8 cellular contexts compared by ENCODE assay signal in the genomic region with DNA sequence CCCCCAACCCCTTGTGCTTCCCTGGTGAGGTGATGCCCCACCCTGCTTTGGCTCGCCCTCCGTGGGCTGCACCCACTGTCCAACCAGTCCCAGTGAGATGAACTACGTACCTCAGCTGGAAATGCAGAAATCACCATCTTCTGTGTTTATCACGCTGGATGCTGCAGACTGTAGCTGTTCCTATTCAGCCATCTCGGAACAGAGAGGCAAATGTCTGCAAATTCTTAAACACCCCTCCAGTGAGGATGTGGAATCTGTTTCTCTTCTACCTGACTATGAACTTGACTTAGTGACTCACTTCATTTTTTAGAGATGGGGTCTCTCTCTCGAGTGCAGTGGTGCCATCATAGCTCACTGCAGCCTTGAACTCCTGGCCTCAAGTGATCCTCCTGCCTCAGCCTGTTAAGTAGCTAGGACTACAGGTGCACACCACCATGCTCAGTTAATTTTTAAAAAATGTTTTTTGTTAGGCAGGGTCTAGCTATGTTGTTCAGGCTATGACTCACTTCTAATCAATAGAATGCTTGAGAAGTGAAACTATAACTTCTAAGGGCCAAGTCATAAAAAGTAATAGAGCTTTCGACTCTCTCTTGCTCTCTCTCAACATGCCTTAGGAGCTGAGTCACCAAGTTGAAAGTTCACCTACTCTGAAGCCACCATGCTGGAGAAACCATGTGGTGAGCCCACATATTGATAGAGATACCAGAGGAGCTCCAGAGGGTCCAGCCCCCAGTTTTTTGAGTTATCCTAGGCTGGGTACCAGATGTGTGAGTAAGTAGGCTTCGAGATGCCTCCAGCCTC. TPM values are rescaled to one million over a fixed set of nuclear protein-coding genes. Genes with fewer than 3 reads are reported as not detected.
A peak's percentile ranks its signal among the peaks of the same experiment; 100 is the strongest.
DNase-seq lines count a peak whose midpoint lies in the region; ATAC-seq and TF ChIP-seq lines count a peak whose summit lies in the region.

No MANE protein-coding gene starts in this region.

- H3K4me3 Mint-ChIP-seq in activated CD4-positive, alpha-beta T cell treated with anti-CD3 and anti-CD28 coated beads, Interleukin-2, amount 10 ng/mL, durations not matched to agents 24 days and 14 days = peak overlapping the region; percentile 49
- H3K4me3 Mint-ChIP-seq in activated naive CD8-positive, alpha-beta T cell treated with anti-CD3 and anti-CD28 coated beads, Interleukin-2, amount 50 U/mL, for 24 hours = no peak overlapping the region
- no peak overlapping the region for H3K4me3 Mint-ChIP-seq in stimulated activated effector memory CD8-positive, alpha-beta T cell treated with anti-CD3 and anti-CD28 coated beads, Interleukin-12 subunit alpha, Interleukin-12 subunit beta, amount 100 ng/mL, for 72 hours
- H3K4me3 Mint-ChIP-seq in osteocyte (ENCODE audit: unreplicated experiment) = no peak overlapping the region
- H3K4me3 Mint-ChIP-seq in endothelial cell (ENCODE audit: unreplicated experiment) = no peak overlapping the region

- ATAC-seq in HG03571 (IDR thresholded peaks at IDR 0.05; ENCODE audit: unreplicated experiment) (peak; percentile 76), HG02973 (IDR thresholded peaks at IDR 0.05; ENCODE audit: unreplicated experiment) (no peak)
- peak; percentile 99 for ATAC-seq in activated naive CD8-positive, alpha-beta T cell treated with anti-CD3 and anti-CD28 coated beads, Interleukin-2, amount 50 U/mL, for 24 hours
- ATAC-seq in stimulated activated effector memory CD8-positive, alpha-beta T cell treated with anti-CD3 and anti-CD28 coated beads, Interleukin-12 subunit alpha, Interleukin-12 subunit beta, amount 100 ng/mL, for 72 hours = peak; percentile 99

- H3K4me1 Mint-ChIP-seq in activated CD4-positive, alpha-beta T cell treated with anti-CD3 and anti-CD28 coated beads, Interleukin-2, amount 10 ng/mL, durations not matched to agents 24 days and 14 days = peaks cover 17% of the 10 kb centered on the region
- H3K4me1 Mint-ChIP-seq in activated naive CD8-positive, alpha-beta T cell treated with anti-CD3 and anti-CD28 coated beads, Interleukin-2, amount 50 U/mL, for 24 hours = peaks cover 18% of the 10 kb centered on the region
- peaks cover 11% of the 10 kb centered on the region for H3K4me1 Mint-ChIP-seq in stimulated activated effector memory CD8-positive, alpha-beta T cell treated with anti-CD3 and anti-CD28 coated beads, Interleukin-12 subunit alpha, Interleukin-12 subunit beta, amount 100 ng/mL, for 72 hours
- H3K4me1 Mint-ChIP-seq in osteocyte (ENCODE audit: unreplicated experiment) (no peaks in the 10 kb centered on the region), endothelial cell (ENCODE audit: unreplicated experiment) (no peaks in the 10 kb centered on the region)

- peak; percentile 78 for DNase-seq in activated CD4-positive, alpha-beta T cell treated with anti-CD3 and anti-CD28 coated beads, Interleukin-2, amount 10 ng/mL, durations not matched to agents 24 days and 14 days
- no peak for DNase-seq in activated CD4-positive, alpha-beta T cell treated with anti-CD3 and anti-CD28 coated beads, Interleukin-2, amount 50 U/mL, for 1 hour
- no peak for DNase-seq in activated naive CD8-positive, alpha-beta T cell treated with anti-CD3 and anti-CD28 coated beads, Interleukin-2, amount 50 U/mL, for 24 hours
- peak in 1 of 2 donors; percentile 59 for DNase-seq in stimulated activated effector memory CD8-positive, alpha-beta T cell treated with anti-CD3 and anti-CD28 coated beads, Interleukin-12 subunit alpha, Interleukin-12 subunit beta, amount 100 ng/mL, for 72 hours (ENCODE audit: low spot score in 2 of 2)
- DNase-seq in osteocyte (ENCODE audit: extremely low spot score, unreplicated experiment) = no peak
- DNase-seq in endothelial cell (ENCODE audit: low spot score) = no peak

- peaks cover 7% of the 10 kb centered on the region for H3K9me3 Mint-ChIP-seq in activated CD4-positive, alpha-beta T cell treated with anti-CD3 and anti-CD28 coated beads, Interleukin-2, amount 10 ng/mL, durations not matched to agents 24 days and 14 days
- no peaks in the 10 kb centered on the region for H3K9me3 Mint-ChIP-seq in activated naive CD8-positive, alpha-beta T cell treated with anti-CD3 and anti-CD28 coated beads, Interleukin-2, amount 50 U/mL, for 24 hours
- no peaks in the 10 kb centered on the region for H3K9me3 Mint-ChIP-seq in stimulated activated effector memory CD8-positive, alpha-beta T cell treated with anti-CD3 and anti-CD28 coated beads, Interleukin-12 subunit alpha, Interleukin-12 subunit beta, amount 100 ng/mL, for 72 hours
- H3K9me3 Mint-ChIP-seq in osteocyte (ENCODE audit: unreplicated experiment) (no peaks in the 10 kb centered on the region), endothelial cell (ENCODE audit: unreplicated experiment) (no peaks in the 10 kb centered on the region)

- H3K27me3 Mint-ChIP-seq in activated CD4-positive, alpha-beta T cell treated with anti-CD3 and anti-CD28 coated beads, Interleukin-2, amount 10 ng/mL, durations not matched to agents 24 days and 14 days = no peaks in the 10 kb centered on the region
- H3K27me3 Mint-ChIP-seq in activated naive CD8-positive, alpha-beta T cell treated with anti-CD3 and anti-CD28 coated beads, Interleukin-2, amount 50 U/mL, for 24 hours = no peaks in the 10 kb centered on the region
- H3K27me3 Mint-ChIP-seq in osteocyte (ENCODE audit: unreplicated experiment) = peaks cover 30% of the 10 kb centered on the region
- H3K27me3 Mint-ChIP-seq in endothelial cell (ENCODE audit: unreplicated experiment) = no peaks in the 10 kb centered on the region

- intact Hi-C loops in activated CD4-positive, alpha-beta T cell treated with anti-CD3 and anti-CD28 coated beads, Interleukin-2, amount 10 ng/mL, durations not matched to agents 24 days and 14 days (cut with micrococcal nuclease) = loop anchor here (1.0 kb wide), 3 partner anchors 26 to 93 kb away; no protein-coding TSS in a partner anchor

- TF ChIP-seq CTCF in osteocyte (IDR thresholded peaks at IDR 0.05) = no peak
- TF ChIP-seq CTCF in endothelial cell (IDR thresholded peaks at IDR 0.05; ENCODE audit: unreplicated experiment) = no peak

- H3K27ac Mint-ChIP-seq in activated CD4-positive, alpha-beta T cell treated with anti-CD3 and anti-CD28 coated beads, Interleukin-2, amount 10 ng/mL, durations not matched to agents 24 days and 14 days = peak overlapping the region; percentile 85
- peak overlapping the region; percentile 74 for H3K27ac Mint-ChIP-seq in activated naive CD8-positive, alpha-beta T cell treated with anti-CD3 and anti-CD28 coated beads, Interleukin-2, amount 50 U/mL, for 24 hours
- no peak overlapping the region for H3K27ac Mint-ChIP-seq in stimulated activated effector memory CD8-positive, alpha-beta T cell treated with anti-CD3 and anti-CD28 coated beads, Interleukin-12 subunit alpha, Interleukin-12 subunit beta, amount 100 ng/mL, for 72 hours
- H3K27ac Mint-ChIP-seq in osteocyte (ENCODE audit: unreplicated experiment) (no peak overlapping the region), endothelial cell (ENCODE audit: unreplicated experiment) (no peak overlapping the region)

- peaks cover 3% of the 10 kb centered on the region for H3K36me3 Mint-ChIP-seq in activated CD4-positive, alpha-beta T cell treated with anti-CD3 and anti-CD28 coated beads, Interleukin-2, amount 10 ng/mL, durations not matched to agents 24 days and 14 days (ENCODE audit: low read depth)
- no peaks in the 10 kb centered on the region for H3K36me3 Mint-ChIP-seq in activated naive CD8-positive, alpha-beta T cell treated with anti-CD3 and anti-CD28 coated beads, Interleukin-2, amount 50 U/mL, for 24 hours (ENCODE audit: low read depth)
- H3K36me3 Mint-ChIP-seq in stimulated activated effector memory CD8-positive, alpha-beta T cell treated with anti-CD3 and anti-CD28 coated beads, Interleukin-12 subunit alpha, Interleukin-12 subunit beta, amount 100 ng/mL, for 72 hours = no peaks in the 10 kb centered on the region
- H3K36me3 Mint-ChIP-seq in osteocyte (ENCODE audit: unreplicated experiment) (no peaks in the 10 kb centered on the region), endothelial cell (ENCODE audit: low read depth, unreplicated experiment) (no peaks in the 10 kb centered on the region)

RNA-seq across cellular contexts. Expression of a gene that starts 11.5 kb away (rescaled TPM):
- total RNA-seq in activated CD4-positive, alpha-beta T cell treated with anti-CD3 and anti-CD28 coated beads, Interleukin-2, amount 10 ng/mL, durations not matched to agents 24 days and 14 days = 64.6 and 65.6 TPM in 2 replicates
- 48.1 and 48.4 TPM in 2 replicates for total RNA-seq in osteocyte
- total RNA-seq in endothelial cell (ENCODE audit: unreplicated experiment) = 41.9 TPM

Comparison
In these comparisons a context has a peak if more than half of its experiments do, and no peak if none do; other contexts are left out.
1. H3K27ac Mint-ChIP-seq: peak in activated CD4-positive, alpha-beta T cell treated with anti-CD3 and anti-CD28 coated beads, Interleukin-2, amount 10 ng/mL, durations not matched to agents 24 days and 14 days (single experiment) and activated naive CD8-positive, alpha-beta T cell treated with anti-CD3 and anti-CD28 coated beads, Interleukin-2, amount 50 U/mL, for 24 hours (single experiment); none in stimulated activated effector memory CD8-positive, alpha-beta T cell treated with anti-CD3 and anti-CD28 coated beads, Interleukin-12 subunit alpha, Interleukin-12 subunit beta, amount 100 ng/mL, for 72 hours (single experiment), osteocyte (single experiment) and endothelial cell (single experiment).